8 cellular contexts compared by ENCODE assay signal in the genomic region with DNA sequence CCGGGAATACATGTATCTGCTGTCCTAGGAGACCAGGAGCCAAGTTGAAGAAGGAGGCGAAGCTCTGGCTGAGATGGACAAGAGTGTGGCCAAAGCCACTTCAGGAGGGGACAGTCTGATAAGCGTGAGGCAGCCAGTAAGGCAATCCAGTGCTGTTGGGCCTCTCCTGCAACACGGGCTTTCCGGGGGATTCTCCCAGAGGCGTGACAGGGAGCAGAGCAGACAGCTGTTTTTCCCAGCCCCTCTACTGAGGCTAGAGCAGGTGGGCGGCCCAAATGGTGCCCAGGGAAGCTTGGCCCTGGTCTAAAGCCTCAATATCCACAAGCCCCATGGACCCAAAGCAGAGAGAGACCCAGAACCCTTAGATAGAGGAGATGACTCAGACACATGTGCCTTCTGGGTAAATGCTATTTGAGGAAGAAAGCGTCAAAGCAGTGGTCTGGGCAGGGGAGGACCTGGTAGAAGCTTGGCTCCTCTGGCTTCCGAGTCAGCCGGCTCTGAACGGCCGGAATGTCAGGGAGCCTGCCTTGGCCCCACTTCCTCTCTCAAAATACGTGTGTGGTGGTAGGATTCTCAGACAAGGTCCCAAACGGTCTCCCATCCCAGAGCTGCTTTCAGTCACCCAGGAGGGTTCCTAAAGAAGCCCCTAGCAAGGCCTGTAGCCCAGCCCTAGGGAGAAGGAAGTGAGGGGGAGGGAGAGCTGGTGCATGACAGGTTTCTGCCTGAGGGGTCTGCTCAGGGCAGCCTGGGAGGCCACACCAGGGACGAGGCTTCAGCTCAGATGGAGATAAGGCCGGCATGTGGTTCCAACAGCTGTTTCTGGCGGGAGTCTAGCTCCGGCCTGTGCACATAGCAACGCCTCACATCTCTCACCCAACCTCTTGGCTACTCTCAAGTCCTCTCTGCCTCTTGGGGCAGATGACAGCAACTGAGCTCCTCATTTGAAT. TPM values are rescaled to one million over a fixed set of nuclear protein-coding genes. Genes with fewer than 3 reads are reported as not detected.
DNase-seq lines count a peak whose midpoint lies in the region; ATAC-seq lines count a peak whose summit lies in the region.

No MANE protein-coding gene starts in this region.

- H3K27me3 Mint-ChIP-seq in activated naive CD4-positive, alpha-beta T cell treated with anti-CD3 and anti-CD28 coated beads, Interleukin-2, amount 10 ng/mL, durations not matched to agents 7 days and 5 days: no peaks in the 10 kb centered on the region
- H3K27me3 Mint-ChIP-seq in activated T-helper 17 cell treated with anti-CD3 and anti-CD28 coated beads, Interleukin-2, amount 50 U/mL, for 72 hours: no peaks in the 10 kb centered on the region
- no peaks in the 10 kb centered on the region for H3K27me3 Mint-ChIP-seq in naive B cell

- H3K4me3 Mint-ChIP-seq in activated naive CD4-positive, alpha-beta T cell treated with anti-CD3 and anti-CD28 coated beads, Interleukin-2, amount 10 ng/mL, durations not matched to agents 7 days and 5 days: no peak overlapping the region
- peak overlapping the region; percentile 6 for H3K4me3 Mint-ChIP-seq in activated T-helper 17 cell treated with anti-CD3 and anti-CD28 coated beads, Interleukin-2, amount 50 U/mL, for 72 hours
- H3K4me3 Mint-ChIP-seq in naive B cell: peak overlapping the region; percentile 41 to 93 (median 80)

- H3K36me3 Mint-ChIP-seq in activated naive CD4-positive, alpha-beta T cell treated with anti-CD3 and anti-CD28 coated beads, Interleukin-2, amount 50 U/mL, for 72 hours: peaks cover 0 to 24% of the 10 kb centered on the region in 2 donors
- peaks cover 45% of the 10 kb centered on the region for H3K36me3 Mint-ChIP-seq in activated naive CD4-positive, alpha-beta T cell treated with anti-CD3 and anti-CD28 coated beads, Interleukin-2, amount 10 ng/mL, durations not matched to agents 7 days and 5 days
- peaks cover 76% of the 10 kb centered on the region for H3K36me3 Mint-ChIP-seq in activated T-helper 17 cell treated with anti-CD3 and anti-CD28 coated beads, Interleukin-2, amount 50 U/mL, for 72 hours (ENCODE audit: low read depth)
- H3K36me3 Mint-ChIP-seq in naive B cell: peaks cover 5 to 42% of the 10 kb centered on the region in 2 donors

- ATAC-seq in activated naive CD4-positive, alpha-beta T cell treated with anti-CD3 and anti-CD28 coated beads, Interleukin-2, amount 50 U/mL, for 72 hours: no peak
- peak; percentile 77 for ATAC-seq in HG03095 (IDR thresholded peaks at IDR 0.05; ENCODE audit: unreplicated experiment)
- no peak for ATAC-seq in activated T-helper 17 cell treated with anti-CD3 and anti-CD28 coated beads, Interleukin-2, amount 50 U/mL, for 72 hours (replicated peaks)
- ATAC-seq in naive B cell (ENCODE audit: low read depth in 2 of 2): peak; percentile 41 to 47

- DNase-seq in activated naive CD4-positive, alpha-beta T cell treated with anti-CD3 and anti-CD28 coated beads, Interleukin-2, amount 50 U/mL, for 72 hours (ENCODE audit: low spot score in 2 of 2): no peak
- DNase-seq in activated naive CD4-positive, alpha-beta T cell treated with anti-CD3 and anti-CD28 coated beads, Interleukin-2, amount 10 ng/mL, durations not matched to agents 7 days and 5 days: no peak
- DNase-seq in naive B cell (peak; percentile 49), glomerular visceral epithelial cell (ENCODE audit: extremely low spot score) (no peak), DMS79 treated with DMSO at 0.1 percent for 48 hours (lab: John Stamatoyannopoulos, UW) (no peak), KG1 (lab: John Stamatoyannopoulos, UW) (no peak)

- peak overlapping the region; percentile 72 to 77 for H3K27ac Mint-ChIP-seq in activated naive CD4-positive, alpha-beta T cell treated with anti-CD3 and anti-CD28 coated beads, Interleukin-2, amount 50 U/mL, for 72 hours
- H3K27ac Mint-ChIP-seq in activated naive CD4-positive, alpha-beta T cell treated with anti-CD3 and anti-CD28 coated beads, Interleukin-2, amount 10 ng/mL, durations not matched to agents 7 days and 5 days: no peak overlapping the region
- H3K27ac Mint-ChIP-seq in activated T-helper 17 cell treated with anti-CD3 and anti-CD28 coated beads, Interleukin-2, amount 50 U/mL, for 72 hours: peak overlapping the region; percentile 49
- H3K27ac Mint-ChIP-seq in naive B cell: peak overlapping the region; percentile 92 to 98 (median 96)

- CTCF ChIA-PET in activated naive CD4-positive, alpha-beta T cell treated with anti-CD3 and anti-CD28 coated beads, Interleukin-2, amount 10 ng/mL, durations not matched to agents 7 days and 5 days (lab: Charles Lee): interaction anchor here (0.7 to 3.0 kb wide), 4 partner anchors 13 to 37 kb away, joined by 3 to 12 read pairs (median 4); no protein-coding TSS in a partner anchor

- peaks cover 46% of the 10 kb centered on the region for H3K4me1 Mint-ChIP-seq in activated naive CD4-positive, alpha-beta T cell treated with anti-CD3 and anti-CD28 coated beads, Interleukin-2, amount 10 ng/mL, durations not matched to agents 7 days and 5 days
- H3K4me1 Mint-ChIP-seq in activated T-helper 17 cell treated with anti-CD3 and anti-CD28 coated beads, Interleukin-2, amount 50 U/mL, for 72 hours: peaks cover 48% of the 10 kb centered on the region
- peaks cover 76 to 92% (median 85%) of the 10 kb centered on the region in 3 donors for H3K4me1 Mint-ChIP-seq in naive B cell

- H3K9me3 Mint-ChIP-seq in activated naive CD4-positive, alpha-beta T cell treated with anti-CD3 and anti-CD28 coated beads, Interleukin-2, amount 50 U/mL, for 72 hours: no peaks in the 10 kb centered on the region
- no peaks in the 10 kb centered on the region for H3K9me3 Mint-ChIP-seq in activated naive CD4-positive, alpha-beta T cell treated with anti-CD3 and anti-CD28 coated beads, Interleukin-2, amount 10 ng/mL, durations not matched to agents 7 days and 5 days
- no peaks in the 10 kb centered on the region for H3K9me3 Mint-ChIP-seq in activated T-helper 17 cell treated with anti-CD3 and anti-CD28 coated beads, Interleukin-2, amount 50 U/mL, for 72 hours
- no peaks in the 10 kb centered on the region for H3K9me3 Mint-ChIP-seq in naive B cell

RNA-seq across cellular contexts. Expression of gene PIK3C2B, which starts 28.9 kb away (rescaled TPM):
- total RNA-seq in activated naive CD4-positive, alpha-beta T cell treated with anti-CD3 and anti-CD28 coated beads, Interleukin-2, amount 50 U/mL, for 72 hours: 10 to 100 TPM; 26.3 to 65.6 TPM
- 10 to 100 TPM; 31.0 to 67.6 TPM for total RNA-seq in activated T-helper 17 cell treated with anti-CD3 and anti-CD28 coated beads, Interleukin-2, amount 50 U/mL, for 72 hours
- polyA plus RNA-seq in naive B cell (ENCODE audit: low read depth in 6 of 6): 10 to 100 TPM in 3 of 6 donors, 1 to 10 TPM in 2, not detected in 1; 8.5 to 16.9 (median 10.6) TPM

RNA-seq across cellular contexts. Expression of gene MDM4, which starts 50.5 kb away (rescaled TPM):
- total RNA-seq in activated naive CD4-positive, alpha-beta T cell treated with anti-CD3 and anti-CD28 coated beads, Interleukin-2, amount 50 U/mL, for 72 hours: 10 to 100 TPM; 87.2 to 97.9 TPM
- 100 to 1,000 TPM in 1 of 2 donors, 10 to 100 TPM in 1; 71.3 to 130 TPM for total RNA-seq in activated T-helper 17 cell treated with anti-CD3 and anti-CD28 coated beads, Interleukin-2, amount 50 U/mL, for 72 hours
- polyA plus RNA-seq in naive B cell (ENCODE audit: low read depth in 6 of 6): 10 to 100 TPM; 12.6 to 50.8 (median 28.2) TPM

RNA-seq across cellular contexts. Expression of gene PPP1R15B, which starts 54.1 kb away (rescaled TPM):
- total RNA-seq in activated naive CD4-positive, alpha-beta T cell treated with anti-CD3 and anti-CD28 coated beads, Interleukin-2, amount 50 U/mL, for 72 hours: 100 to 1,000 TPM in 1 of 2 donors, 10 to 100 TPM in 1; 54.6 to 138 TPM
- 10 to 100 TPM; 63.9 to 71.6 TPM for total RNA-seq in activated T-helper 17 cell treated with anti-CD3 and anti-CD28 coated beads, Interleukin-2, amount 50 U/mL, for 72 hours
- 10 to 100 TPM; 18.5 to 39.0 (median 33.0) TPM for polyA plus RNA-seq in naive B cell (ENCODE audit: low read depth in 6 of 6)

Comparison
In these comparisons a context has a peak if more than half of its experiments do, and no peak if none do; other contexts are left out.
1. ATAC-seq: peak in HG03095 (single experiment) and naive B cell (2 of 2); none in activated naive CD4-positive, alpha-beta T cell treated with anti-CD3 and anti-CD28 coated beads, Interleukin-2, amount 50 U/mL, for 72 hours (0 of 2) and activated T-helper 17 cell treated with anti-CD3 and anti-CD28 coated beads, Interleukin-2, amount 50 U/mL, for 72 hours (single experiment).